Comparison of ENCODE assay signal across 13 cellular contexts in the genomic region with DNA sequence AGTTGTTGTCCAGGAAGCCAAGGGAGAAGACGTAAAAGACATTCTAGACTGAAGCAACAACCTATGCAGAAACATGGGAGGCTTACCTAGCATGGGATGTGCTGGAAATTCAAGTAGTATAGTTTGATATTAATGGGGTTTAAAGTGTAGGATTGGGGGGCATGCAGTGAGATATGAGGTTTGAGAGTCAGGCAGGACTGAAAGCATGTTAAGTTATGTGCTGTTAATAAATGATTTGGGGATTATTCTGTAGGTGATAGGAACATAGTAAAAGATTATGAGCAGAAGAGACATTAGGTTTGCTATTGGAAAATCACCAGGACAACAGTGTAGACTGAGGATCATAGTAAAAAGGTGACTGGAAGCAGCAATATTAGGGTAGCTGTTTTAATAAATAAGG. TPM values are rescaled to one million over a fixed set of nuclear protein-coding genes. Genes with fewer than 3 reads are reported as not detected.
DNase-seq lines count a peak whose midpoint lies in the region; ATAC-seq and TF ChIP-seq lines count a peak whose summit lies in the region.
"Had no signal": no experiment of that assay in that cellular context is flagged by ENCODE, and none has a peak within 500 bp of the region (broad histone marks: within the 10 kb centered on the region; RNA-seq: fewer than 3 reads in every experiment).

No MANE protein-coding gene starts in this region.

- peaks cover 24% of the 10 kb centered on the region for H3K4me1 ChIP-seq in GM23248 (ENCODE audit: insufficient read depth)
- H3K4me1 ChIP-seq in adipocyte (ENCODE audit: control insufficient read depth, insufficient read depth, low read length) = peaks cover 37% of the 10 kb centered on the region
- H3K4me1 ChIP-seq in hepatocyte (ENCODE audit: insufficient read depth) = peaks cover 20% of the 10 kb centered on the region
- peaks cover 24 to 58% (median 39%) of the 10 kb centered on the region in 4 donors for H3K4me1 ChIP-seq in stomach

- intact Hi-C loops in stomach (cut with DNase I; ENCODE audit: low total_unique reads) = no loop called here

- H3K4me1 Mint-ChIP-seq in stimulated activated naive CD8-positive, alpha-beta T cell treated with anti-CD3 and anti-CD28 coated beads, Interleukin-15, amount 100 ng/mL, for 72 hours = peaks cover 34% of the 10 kb centered on the region
- H3K4me1 Mint-ChIP-seq in T-cell = peaks cover 37 to 40% (median 39%) of the 10 kb centered on the region in 3 donors

- H3K79me2 ChIP-seq in GM23248 (ENCODE audit: insufficient read depth) (peaks cover 80% of the 10 kb centered on the region), hepatocyte (peaks cover 74% of the 10 kb centered on the region)

- no peaks in the 10 kb centered on the region for H3K9me3 ChIP-seq in GM23248 (ENCODE audit: low read depth)
- H3K9me3 ChIP-seq in adipocyte (ENCODE audit: control insufficient read depth, low read length) = no peaks in the 10 kb centered on the region
- H3K9me3 ChIP-seq in hepatocyte (ENCODE audit: low read depth) = no peaks in the 10 kb centered on the region
- H3K9me3 ChIP-seq in stomach = no peaks in the 10 kb centered on the region

- H3K4me3 Mint-ChIP-seq in stimulated activated naive CD8-positive, alpha-beta T cell treated with anti-CD3 and anti-CD28 coated beads, Interleukin-15, amount 100 ng/mL, for 72 hours = no peak overlapping the region
- H3K4me3 Mint-ChIP-seq in T-cell = peak overlapping the region in 1 of 3 donors; percentile 0
- H3K4me3 Mint-ChIP-seq: activated naive CD8-positive, alpha-beta T cell treated with anti-CD3 and anti-CD28 coated beads for 36 hours had no signal

- H3K4me2 ChIP-seq in GM23248 (ENCODE audit: unreplicated experiment) = peak overlapping the region; percentile 96
- H3K4me2 ChIP-seq in hepatocyte = peak overlapping the region; percentile 87

- no peak overlapping the region for H2AFZ ChIP-seq in GM23248
- H2AFZ ChIP-seq in hepatocyte = no peak overlapping the region

- POLR2A ChIA-PET in T-cell (lab: Charles Lee) = interaction anchor here (0.6 kb wide), 2 partner anchors 56 to 267 kb away, joined by 3 read pairs; no protein-coding TSS in a partner anchor

- peaks cover 9% of the 10 kb centered on the region for H3K36me3 Mint-ChIP-seq in T-cell

- no peaks in the 10 kb centered on the region for H3K27me3 ChIP-seq in GM23248 (replicated peaks; ENCODE audit: insufficient read depth)
- no peaks in the 10 kb centered on the region for H3K27me3 ChIP-seq in adipocyte (replicated peaks; ENCODE audit: control insufficient read depth, insufficient read depth, low read length)
- H3K27me3 ChIP-seq in hepatocyte = no peaks in the 10 kb centered on the region
- H3K27me3 ChIP-seq in stomach = no peaks in the 10 kb centered on the region
- H3K27me3 ChIP-seq: MG63 had no signal

- in situ Hi-C loops in GM23248 (cut with MboI) = no loop called here

- 0 out of 2 replicates have a peak, but pooled peaks cover 3% of the 10 kb centered on the region for H4K20me1 ChIP-seq in GM23248 (ENCODE audit: insufficient read depth)
- H4K20me1 ChIP-seq in hepatocyte (ENCODE audit: insufficient read depth, poor library complexity, severe bottlenecking) = no peaks in the 10 kb centered on the region

- ATAC-seq in HG02852 (IDR thresholded peaks at IDR 0.05; ENCODE audit: unreplicated experiment) (no peak), T-cell (replicated peaks in 1 of 4) (no peak)
- ATAC-seq in stimulated activated naive CD8-positive, alpha-beta T cell treated with anti-CD3 and anti-CD28 coated beads, Interleukin-15, amount 100 ng/mL, for 72 hours = no peak

- DNase-seq in GM23248 (no peak), adipocyte (ENCODE audit: low read depth) (no peak), hepatocyte (ENCODE audit: low spot score) (no peak), stomach (no peak), NOMO-1 treated with dmso at 0.1 percent for 144 hours (lab: John Stamatoyannopoulos, UW; ENCODE audit: unreplicated experiment) (no peak), T-cell (no peak)
- DNase-seq in stimulated activated naive CD8-positive, alpha-beta T cell treated with anti-CD3 and anti-CD28 coated beads, Interleukin-15, amount 100 ng/mL, for 72 hours = no peak
- DNase-seq: activated CD8-positive, alpha-beta memory T cell treated with anti-CD3 and anti-CD28 coated beads, Interleukin-2, amount 50 U/mL, for 48 hours; activated naive CD8-positive, alpha-beta T cell treated with anti-CD3 and anti-CD28 coated beads for 36 hours; MG63; NK-92 treated with Interleukin-12 subunit alpha and Interleukin-12 subunit beta, amount 100 ng/mL, for 24 hours; WERI-Rb-1 had no signal

- H3K9ac ChIP-seq in GM23248 = no peak overlapping the region
- no peak overlapping the region for H3K9ac ChIP-seq in adipocyte (ENCODE audit: low read length)

- 96 to 98% methylated on average over 1 of the region's 1 CpG for WGBS in GM23248 (ENCODE audit: low coverage in 1 of 2, low lambda C conversion rate in 2 of 2, missing lambda C conversion rate in 2 of 2), 2 experiments
- 86% methylated on average over 1 of the region's 1 CpG for WGBS in hepatocyte (ENCODE audit: low lambda C conversion rate, missing lambda C conversion rate)
- 83 to 100% (median 93%) methylated on average over 1 of the region's 1 CpG for WGBS in stomach, 5 donors

- H3K27ac ChIP-seq in GM23248 = no peak overlapping the region
- no peak overlapping the region for H3K27ac ChIP-seq in hepatocyte
- H3K27ac ChIP-seq in stomach = no peak overlapping the region
- H3K27ac ChIP-seq: WERI-Rb-1 had no signal

- CTCF ChIA-PET in T-cell (lab: Charles Lee) = interaction anchor here in 1 of 2 donors (0.5 to 1.5 kb wide), 3 partner anchors 9 to 1983 kb away, joined by 3 to 7 read pairs (median 4); no protein-coding TSS in a partner anchor

- TF ChIP-seq EP300 in stomach (IDR thresholded peaks at IDR 0.05) = no peak

- H3K9me3 Mint-ChIP-seq in stimulated activated naive CD8-positive, alpha-beta T cell treated with anti-CD3 and anti-CD28 coated beads, Interleukin-15, amount 100 ng/mL, for 72 hours = no peaks in the 10 kb centered on the region
- no peaks in the 10 kb centered on the region for H3K9me3 Mint-ChIP-seq in T-cell

- peak overlapping the region; percentile 95 for H3K4me3 ChIP-seq in GM23248
- peak overlapping the region; percentile 93 for H3K4me3 ChIP-seq in adipocyte (ENCODE audit: low read length)
- no peak overlapping the region for H3K4me3 ChIP-seq in hepatocyte
- peak overlapping the region; percentile 18 to 96 (median 90) for H3K4me3 ChIP-seq in stomach
- H3K4me3 ChIP-seq: MG63 had no signal

- no peak for TF ChIP-seq POLR2A in stomach (IDR thresholded peaks at IDR 0.05)

- TF ChIP-seq CTCF in hepatocyte (IDR thresholded peaks at IDR 0.05; ENCODE audit: poor library complexity) = no peak
- TF ChIP-seq CTCF in stomach (IDR thresholded peaks at IDR 0.05) = no peak

- H3K36me3 ChIP-seq in GM23248 (ENCODE audit: low read depth) (peaks cover 50% of the 10 kb centered on the region), adipocyte (ENCODE audit: control insufficient read depth, insufficient read depth, low read length, severe bottlenecking) (peaks cover 57% of the 10 kb centered on the region), hepatocyte (replicated peaks; ENCODE audit: insufficient read depth, low read depth) (no peaks in the 10 kb centered on the region), stomach (no peaks in the 10 kb centered on the region)

- H3K9me2 ChIP-seq in GM23248 (ENCODE audit: insufficient read depth) = no peaks in the 10 kb centered on the region
- H3K9me2 ChIP-seq in hepatocyte (replicated peaks; ENCODE audit: insufficient read depth) = no peaks in the 10 kb centered on the region

- no peak overlapping the region for H3K27ac Mint-ChIP-seq in stimulated activated naive CD8-positive, alpha-beta T cell treated with anti-CD3 and anti-CD28 coated beads, Interleukin-15, amount 100 ng/mL, for 72 hours
- H3K27ac Mint-ChIP-seq in T-cell = no peak overlapping the region
- H3K27ac Mint-ChIP-seq: activated naive CD8-positive, alpha-beta T cell treated with anti-CD3 and anti-CD28 coated beads for 36 hours had no signal

- H3F3A ChIP-seq in GM23248 (ENCODE audit: insufficient read depth) = peaks cover 20% of the 10 kb centered on the region

- H3K27me3 Mint-ChIP-seq in stimulated activated naive CD8-positive, alpha-beta T cell treated with anti-CD3 and anti-CD28 coated beads, Interleukin-15, amount 100 ng/mL, for 72 hours = no peaks in the 10 kb centered on the region
- no peaks in the 10 kb centered on the region for H3K27me3 Mint-ChIP-seq in T-cell
- H3K27me3 Mint-ChIP-seq: activated naive CD8-positive, alpha-beta T cell treated with anti-CD3 and anti-CD28 coated beads for 36 hours had no signal

RNA-seq across cellular contexts. Expression of gene EHBP1, which starts 3.2 kb away (rescaled TPM):
- 53.0 and 56.8 TPM in 2 replicates for total RNA-seq in GM23248 (2014; rRNA removed; shearing (Covaris generic))
- polyA plus RNA-seq in GM23248 (2016; fragmentation: Nextera tagmentation; extraction: Ambion mirVana) (36.8 and 41.3 TPM in 2 replicates), hepatocyte (11.4 TPM in 2 replicates), stomach (10 to 100 TPM; 10.2 to 23.1 (median 17.6) TPM)
- total RNA-seq in hepatocyte (34.6 and 44.0 TPM in 2 replicates), stomach (100 to 1,000 TPM in 3 of 5 donors, 10 to 100 TPM in 2; 18.0 to 142 (median 107) TPM), T-cell (10 to 100 TPM; 22.1 to 28.7 (median 26.1) TPM)
